26 cellular contexts compared by ENCODE assay signal in genomic region chr12:124949066-124949465, GRCh38.
"Had no signal": no experiment of that assay in that cellular context is flagged by ENCODE, and none has a peak within 500 bp of the region (broad histone marks: within the 10 kb centered on the region; RNA-seq: fewer than 3 reads in every experiment).

No MANE protein-coding gene starts in this region.

- H3K4me1 Mint-ChIP-seq: activated naive CD4-positive, alpha-beta T cell treated with anti-CD3 and anti-CD28 coated beads, Interleukin-2, amount 10 ng/mL, durations not matched to agents 7 days and 5 days; brain; nephron had no signal

- H3K4me3 Mint-ChIP-seq: activated naive CD4-positive, alpha-beta T cell treated with anti-CD3 and anti-CD28 coated beads, Interleukin-2, amount 10 ng/mL, durations not matched to agents 7 days and 5 days; activated naive CD8-positive, alpha-beta T cell treated with anti-CD3 and anti-CD28 coated beads, Interleukin-2, amount 10 ng/mL, durations not matched to agents 7 days and 5 days; brain; nephron had no signal

- H3K4me1 ChIP-seq: ascending aorta, colonic mucosa, esophagus squamous epithelium, left lung, pancreas, psoas muscle had no signal

- H3K9me3 Mint-ChIP-seq: activated naive CD4-positive, alpha-beta T cell treated with anti-CD3 and anti-CD28 coated beads, Interleukin-2, amount 10 ng/mL, durations not matched to agents 7 days and 5 days; activated naive CD8-positive, alpha-beta T cell treated with anti-CD3 and anti-CD28 coated beads, Interleukin-2, amount 10 ng/mL, durations not matched to agents 7 days and 5 days; brain; nephron had no signal

- H3K27me3 ChIP-seq: ascending aorta, cardiac muscle cell, colonic mucosa, esophagus squamous epithelium, left lung, pancreas had no signal

- ATAC-seq: left lung, pancreas, psoas muscle had no signal

- H3K36me3 ChIP-seq: cardiac muscle cell, colonic mucosa had no signal

- H3K4me3 ChIP-seq: ascending aorta, cardiac muscle cell, colonic mucosa, esophagus squamous epithelium, left lung, pancreas, psoas muscle, thoracic aorta had no signal

- H3K9me3 ChIP-seq: ascending aorta, colonic mucosa, esophagus squamous epithelium, left lung, pancreas, psoas muscle, thoracic aorta had no signal

- H3K27me3 Mint-ChIP-seq: activated naive CD4-positive, alpha-beta T cell treated with anti-CD3 and anti-CD28 coated beads, Interleukin-2, amount 10 ng/mL, durations not matched to agents 7 days and 5 days; activated naive CD8-positive, alpha-beta T cell treated with anti-CD3 and anti-CD28 coated beads, Interleukin-2, amount 10 ng/mL, durations not matched to agents 7 days and 5 days; brain had no signal

- H3K27ac Mint-ChIP-seq: activated naive CD4-positive, alpha-beta T cell treated with anti-CD3 and anti-CD28 coated beads, Interleukin-2, amount 10 ng/mL, durations not matched to agents 7 days and 5 days; activated naive CD8-positive, alpha-beta T cell treated with anti-CD3 and anti-CD28 coated beads, Interleukin-2, amount 10 ng/mL, durations not matched to agents 7 days and 5 days; nephron had no signal

- DNase-seq: activated CD4-positive, alpha-beta T cell treated with anti-CD3 and anti-CD28 coated beads for 4 hours; activated CD4-positive, alpha-beta T cell treated with anti-CD3 and anti-CD28 coated beads, Interleukin-2, amount 50 U/mL, for 48 hours; activated CD8-positive, alpha-beta memory T cell treated with anti-CD3 and anti-CD28 coated beads for 24 hours; activated effector memory CD4-positive, alpha-beta T cell treated with Interleukin-2 at 50 U/mL for 16 hours; activated naive CD4-positive, alpha-beta T cell treated with anti-CD3 and anti-CD28 coated beads, Interleukin-2, amount 10 ng/mL, durations not matched to agents 7 days and 5 days; activated naive CD8-positive, alpha-beta T cell treated with anti-CD3 and anti-CD28 coated beads, Interleukin-2, amount 10 ng/mL, durations not matched to agents 7 days and 5 days; cerebellar nuclear complex; colonic mucosa; effector CD8-positive, alpha-beta T cell; esophagus squamous epithelium; mammary epithelial cell; pancreas; stimulated activated CD4-positive, alpha-beta T cell treated with anti-CD3 and anti-CD28 coated beads, Interleukin-15, amount 100 ng/mL, for 24 hours; stimulated activated CD4-positive, alpha-beta T cell treated with anti-CD3 and anti-CD28 coated beads, Interleukin-2, amount 100 ng/mL, for 24 hours; stimulated activated naive CD4-positive, alpha-beta T cell treated with Interleukin-2 at 50 U/mL for 16 hours; T-helper 1 cell; trophoblast cell had no signal

- H3K27ac ChIP-seq: ascending aorta, cardiac muscle cell, colonic mucosa, epithelial cell of prostate, esophagus squamous epithelium, left lung, pancreas, psoas muscle, thoracic aorta, VCaP had no signal
